ENCODE assay signal across 9 cellular contexts in the genomic region with DNA sequence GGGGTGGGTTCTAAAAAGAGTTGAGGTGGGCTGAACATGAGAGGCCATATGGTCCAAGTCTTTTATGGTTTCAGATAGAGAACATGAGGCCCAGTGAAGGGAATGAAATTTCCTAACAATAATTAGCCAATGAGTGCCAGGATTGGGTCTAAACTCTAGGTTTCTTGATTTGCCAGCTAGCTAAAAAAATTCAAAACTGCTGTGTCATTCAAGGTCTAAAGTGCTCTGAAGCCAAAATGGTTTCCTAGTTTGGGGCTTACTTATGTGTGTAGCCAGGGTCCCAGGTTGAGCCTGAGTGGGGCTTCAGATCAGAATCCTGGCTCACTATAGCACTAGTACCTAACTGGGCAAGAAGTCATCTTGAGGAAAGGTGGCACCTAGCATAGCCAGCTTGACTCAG. TPM values are rescaled to one million over a fixed set of nuclear protein-coding genes. Genes with fewer than 3 reads are reported as not detected.
"Had no signal": no experiment of that assay in that cellular context is flagged by ENCODE, and none has a peak within 500 bp of the region (broad histone marks: within the 10 kb centered on the region; RNA-seq: fewer than 3 reads in every experiment).

No MANE protein-coding gene starts in this region.

- H3K27ac Mint-ChIP-seq: GM23338, HFFc6 had no signal

- ATAC-seq: GM23338, HCT116 had no signal

- H3K9me3 ChIP-seq: HAP-1 had no signal

- H3K4me3 Mint-ChIP-seq: GM23338, HFFc6 had no signal

- H3K4me1 ChIP-seq: HAP-1 had no signal

- H3K4me1 Mint-ChIP-seq: GM23338 had no signal

- DNase-seq: H7, HFFc6, KBM-7 had no signal

- H3K9ac ChIP-seq: KMS-11 had no signal

- H3K36me3 ChIP-seq: HAP-1 had no signal

- H3K4me2 ChIP-seq: GM23338, KMS-11 had no signal

- H3K9me3 Mint-ChIP-seq: GM23338, HFFc6 had no signal

- H3K4me3 ChIP-seq: GM23338, HAP-1 had no signal

- H3K27ac ChIP-seq: HL-60, KMS-11 had no signal

RNA-seq across cellular contexts. Expression of gene SYN2, which starts 55.3 kb away (rescaled TPM):
- total RNA-seq: HT1080 had no signal
